In genomic region chr12:51082561-51083139, GRCh38 we compare ENCODE assay signal across 8 cellular contexts. TPM values are rescaled to one million over a fixed set of nuclear protein-coding genes. Genes with fewer than 3 reads are reported as not detected.
DNase-seq lines count a peak whose midpoint lies in the region; ATAC-seq and TF ChIP-seq lines count a peak whose summit lies in the region.

No MANE protein-coding gene starts in this region.

- H3K4me3 ChIP-seq in choroid plexus epithelial cell (ENCODE audit: low read depth, low read length) = peak overlapping the region; percentile 88

- DNase-seq in Caki2 (ENCODE audit: low read depth) (peak; percentile 45), HT-29 (ENCODE audit: low spot score) (peak; percentile 38), choroid plexus epithelial cell (ENCODE audit: low read depth) (peak; percentile 47)
- peak; percentile 28 for DNase-seq in T-helper 2 cell treated with Interferon-gamma antibody and Interleukin-4, amounts not matched to agents 5 μg/mL and 100 μg/mL, for 36 hours (ENCODE audit: low spot score)
- DNase-seq in stimulated activated CD4-positive, alpha-beta T cell treated with anti-CD3 and anti-CD28 coated beads, Interleukin-4, amount 100 ng/mL, for 1 hour = peak; percentile 15

- H3K4me1 Mint-ChIP-seq in T-helper 2 cell treated with Interferon-gamma antibody and Interleukin-4, amounts not matched to agents 5 μg/mL and 100 μg/mL, for 36 hours (ENCODE audit: low read depth) = peaks cover 39% of the 10 kb centered on the region

- peak overlapping the region; percentile 84 for H3K27ac ChIP-seq in layer of hippocampus (ENCODE audit: low read depth, low read length)

- no peaks in the 10 kb centered on the region for H3K27me3 Mint-ChIP-seq in T-helper 2 cell treated with Interferon-gamma antibody and Interleukin-4, amounts not matched to agents 5 μg/mL and 100 μg/mL, for 36 hours (ENCODE audit: low read depth)

- in situ Hi-C loops in Caki2 (cut with HindIII; ENCODE audit: low pct_unique_long_range_greater_than_20kb, low sequenced_read_pairs) = no loop called here

- H3K4me3 Mint-ChIP-seq in T-helper 2 cell treated with Interferon-gamma antibody and Interleukin-4, amounts not matched to agents 5 μg/mL and 100 μg/mL, for 36 hours = peak overlapping the region; percentile 97

- ATAC-seq in GM21723 (IDR thresholded peaks at IDR 0.05; ENCODE audit: unreplicated experiment) (no peak), GM21447 (IDR thresholded peaks at IDR 0.05; ENCODE audit: unreplicated experiment) (no peak)

- peaks cover 15% of the 10 kb centered on the region for H3K36me3 Mint-ChIP-seq in T-helper 2 cell treated with Interferon-gamma antibody and Interleukin-4, amounts not matched to agents 5 μg/mL and 100 μg/mL, for 36 hours (ENCODE audit: low read depth)

- TF ChIP-seq CTCF in choroid plexus epithelial cell (conservative IDR thresholded peaks at IDR 0.05; ENCODE audit: low read depth, low read length) = no peak

- peak overlapping the region; percentile 92 for H3K27ac Mint-ChIP-seq in T-helper 2 cell treated with Interferon-gamma antibody and Interleukin-4, amounts not matched to agents 5 μg/mL and 100 μg/mL, for 36 hours

- H3K27me3 ChIP-seq in layer of hippocampus (ENCODE audit: control insufficient read depth, insufficient read depth, low read length) = no peaks in the 10 kb centered on the region

- H3K9me3 Mint-ChIP-seq in T-helper 2 cell treated with Interferon-gamma antibody and Interleukin-4, amounts not matched to agents 5 μg/mL and 100 μg/mL, for 36 hours = no peaks in the 10 kb centered on the region

RNA-seq across cellular contexts. Expression of gene CSRNP2, which starts 0.7 kb away (rescaled TPM):
- 11.0 and 31.2 TPM in 2 replicates for total RNA-seq in Caki2 (2014; rRNA removed; shearing (Covaris generic); ENCODE audit: low replicate concordance)
- total RNA-seq in HT-29 (2014; rRNA removed; shearing (Covaris generic)) = 4.3 and 6.3 TPM in 2 replicates

RNA-seq across cellular contexts. Expression of gene LETMD1, which starts 34.5 kb away (rescaled TPM):
- 55.7 and 67.4 TPM in 2 replicates for total RNA-seq in Caki2 (2014; rRNA removed; shearing (Covaris generic); ENCODE audit: low replicate concordance)
- 36.8 and 47.1 TPM in 2 replicates for total RNA-seq in HT-29 (2014; rRNA removed; shearing (Covaris generic))

RNA-seq across cellular contexts. Expression of gene SLC11A2, which starts 56.5 kb away (rescaled TPM):
- 25.9 and 41.4 TPM in 2 replicates for total RNA-seq in Caki2 (2014; rRNA removed; shearing (Covaris generic); ENCODE audit: low replicate concordance)
- total RNA-seq in HT-29 (2014; rRNA removed; shearing (Covaris generic)) = 20.1 and 42.9 TPM in 2 replicates
